In genomic region chr2:133264951-133265949, GRCh38 we compare ENCODE assay signal across 10 cellular contexts.
DNase-seq lines count a peak whose midpoint lies in the region; ATAC-seq, FAIRE-seq and TF ChIP-seq lines count a peak whose summit lies in the region.
"Had no signal": no experiment of that assay in that cellular context is flagged by ENCODE, and none has a peak within 500 bp of the region (broad histone marks: within the 10 kb centered on the region; RNA-seq: fewer than 3 reads in every experiment).

No MANE protein-coding gene starts in this region.

- intact Hi-C loops in IMR-90 (cut with micrococcal nuclease) (loop anchor here (5.0 to 10.0 kb wide), 3 partner anchors 93 to 577 kb away; no protein-coding TSS in a partner anchor), stomach (cut with DNase I; ENCODE audit: low total_unique reads) (no loop called here)
- intact Hi-C loops in CD4-positive, alpha-beta T cell (cut with DNase I, micrococcal nuclease): no loop called here

- H2BK120ac ChIP-seq in IMR-90 (ENCODE audit: low read depth, low read length): peak overlapping the region; percentile 96

- H3K79me2 ChIP-seq in astrocyte (ENCODE audit: insufficient read depth, low read length): no peaks in the 10 kb centered on the region

- peaks cover 3% of the 10 kb centered on the region for H3K4me1 Mint-ChIP-seq in astrocyte (ENCODE audit: low read depth, unreplicated experiment)
- H3K4me1 Mint-ChIP-seq in CD4-positive, alpha-beta T cell (ENCODE audit: low read depth): no peaks in the 10 kb centered on the region
- H3K4me1 Mint-ChIP-seq: immature natural killer cell had no signal

- H3K27ac Mint-ChIP-seq in astrocyte (ENCODE audit: unreplicated experiment): no peak overlapping the region
- no peak overlapping the region for H3K27ac Mint-ChIP-seq in CD4-positive, alpha-beta T cell
- H3K27ac Mint-ChIP-seq: immature natural killer cell had no signal

- TF ChIP-seq EP300 in stomach (IDR thresholded peaks at IDR 0.05): no peak

- WGBS in IMR-90 (ENCODE audit: extremely low coverage in 2 of 2, insufficient read length in 1 of 2), 2 experiments: 54% methylated on average over 4 of the region's 26 CpGs; no CpG with 5 or more reads in 1 of the 2 experiments
- 16 to 36% (median 20%) methylated on average over 13 to 26 of the region's 26 CpGs for WGBS in stomach, 5 donors

- TF ChIP-seq RAD21 in IMR-90 (IDR thresholded peaks at IDR 0.05; ENCODE audit: low read length): no peak

- H3K4me3 Mint-ChIP-seq in astrocyte (ENCODE audit: unreplicated experiment): peak overlapping the region; percentile 68
- H3K4me3 Mint-ChIP-seq in CD4-positive, alpha-beta T cell: no peak overlapping the region
- H3K4me3 Mint-ChIP-seq: immature natural killer cell had no signal

- BruUV-seq in IMR-90 (replicated peaks; lab: Mats Ljungman, UMichigan): no TSS peak

- H3K4me3 ChIP-seq in IMR-90 (ENCODE audit: insufficient read depth, low read depth, low read length) (peak overlapping the region; percentile 63), astrocyte (ENCODE audit: insufficient read depth, low read depth, low read length) (no peak overlapping the region), iPS-15b (ENCODE audit: low read depth, low read length) (peak overlapping the region; percentile 72), stomach (peak overlapping the region; percentile 41 to 66 (median 49))

- FAIRE-seq in astrocyte (lab: Jason Lieb, UNC): no peak

- CTCF ChIA-PET in IMR-90 (lab: Yijun Ruan, JAX): interaction anchor here (0.6 kb wide), 1 partner anchor 29 kb away, joined by 3 read pairs; no protein-coding TSS in a partner anchor
- CTCF ChIA-PET in CD4-positive, alpha-beta T cell (lab: Charles Lee): no interaction called here

- POLR2A ChIA-PET in IMR-90 (lab: Charles Lee; ENCODE audit: unreplicated experiment): interaction anchor here (0.7 to 1.8 kb wide), 4 partner anchors 28 to 305 kb away, joined by 3 to 10 read pairs (median 4); no protein-coding TSS in a partner anchor
- POLR2A ChIA-PET in CD4-positive, alpha-beta T cell (lab: Charles Lee): no interaction called here

- H2BK20ac ChIP-seq in IMR-90 (ENCODE audit: low read depth, low read length): peak overlapping the region; percentile 71

- H3K18ac ChIP-seq in IMR-90 (ENCODE audit: low read depth, low read length): peak overlapping the region; percentile 94

- peak overlapping the region; percentile 98 for H3K4ac ChIP-seq in IMR-90 (ENCODE audit: low read depth, low read length)

- in situ Hi-C loops in IMR-90 (cut with MboI; ENCODE audit: low sequenced_read_pairs): no loop called here

- no peaks in the 10 kb centered on the region for H3K27me3 ChIP-seq in IMR-90 (ENCODE audit: control insufficient read depth, insufficient read depth, low read length)
- peaks cover 3% of the 10 kb centered on the region for H3K27me3 ChIP-seq in astrocyte (ENCODE audit: insufficient read depth, low read length)
- H3K27me3 ChIP-seq in iPS-15b (ENCODE audit: control insufficient read depth, insufficient read depth, low read length): peaks cover 5% of the 10 kb centered on the region
- H3K27me3 ChIP-seq in stomach: peaks cover 0 to 23% (median 6%) of the 10 kb centered on the region in 3 donors
- H3K27me3 ChIP-seq in CD4-positive, alpha-beta T cell (ENCODE audit: control insufficient read depth, insufficient read depth, low read length): no peaks in the 10 kb centered on the region

- peak overlapping the region; percentile 97 for H2AK5ac ChIP-seq in IMR-90 (ENCODE audit: low read depth, low read length)

- H3K4me2 ChIP-seq in IMR-90 (ENCODE audit: low read depth, low read length) (peak overlapping the region; percentile 90), astrocyte (ENCODE audit: low read length) (peak overlapping the region; percentile 90)
- H3K4me2 ChIP-seq: KMS-11 had no signal

- peak overlapping the region; percentile 66 for H2BK5ac ChIP-seq in IMR-90 (ENCODE audit: low read depth, low read length, poor library complexity, severe bottlenecking)

- peak overlapping the region; percentile 85 to 89 for H4K8ac ChIP-seq in IMR-90 (ENCODE audit: low read depth in 2 of 2, low read length in 2 of 2)

- peaks cover 11% of the 10 kb centered on the region for H3K27me3 Mint-ChIP-seq in astrocyte (ENCODE audit: low read depth, unreplicated experiment)
- peaks cover 33% of the 10 kb centered on the region for H3K27me3 Mint-ChIP-seq in CD4-positive, alpha-beta T cell

- H3K23ac ChIP-seq in IMR-90 (ENCODE audit: low read depth, low read length): peak overlapping the region; percentile 90

- peak overlapping the region; percentile 67; the same call in 2 of the 3 replicates for H2BK15ac ChIP-seq in IMR-90 (ENCODE audit: low read depth, low read length)

- peaks cover 6% of the 10 kb centered on the region; the same call in 1 of the 2 replicates for H3K9me1 ChIP-seq in IMR-90 (ENCODE audit: insufficient read depth, low read length)

- no peaks in the 10 kb centered on the region for H3K36me3 ChIP-seq in IMR-90 (ENCODE audit: control insufficient read depth, insufficient read depth, low read length)
- H3K36me3 ChIP-seq in astrocyte (ENCODE audit: insufficient read depth, low read length): no peaks in the 10 kb centered on the region
- no peaks in the 10 kb centered on the region for H3K36me3 ChIP-seq in iPS-15b (ENCODE audit: control insufficient read depth, insufficient read depth, low read length)
- no peaks in the 10 kb centered on the region for H3K36me3 ChIP-seq in stomach

- TF ChIP-seq CTCF in IMR-90 (conservative IDR thresholded peaks at IDR 0.05; ENCODE audit: low read depth, low read length) (no peak), astrocyte (IDR thresholded peaks at IDR 0.05; ENCODE audit: insufficient read depth, low read depth, low read length) (no peak), stomach (IDR thresholded peaks at IDR 0.05) (no peak)
- no peak for TF ChIP-seq CTCF in CD4-positive, alpha-beta T cell (IDR thresholded peaks at IDR 0.05)

- peak overlapping the region; percentile 94 for H2AFZ ChIP-seq in IMR-90 (replicated peaks; ENCODE audit: low read length, poor library complexity)
- no peak overlapping the region for H2AFZ ChIP-seq in astrocyte (ENCODE audit: low read depth, low read length)

- H3K36me3 Mint-ChIP-seq in astrocyte (ENCODE audit: low read depth, unreplicated experiment): no peaks in the 10 kb centered on the region
- no peaks in the 10 kb centered on the region for H3K36me3 Mint-ChIP-seq in CD4-positive, alpha-beta T cell (ENCODE audit: low read depth)
- H3K36me3 Mint-ChIP-seq: immature natural killer cell had no signal

- H3K9me3 ChIP-seq in IMR-90 (ENCODE audit: control insufficient read depth, insufficient read depth, low read length) (no peaks in the 10 kb centered on the region), astrocyte (ENCODE audit: insufficient read depth, low read depth, low read length) (no peaks in the 10 kb centered on the region), iPS-15b (ENCODE audit: control insufficient read depth, insufficient read depth, low read length) (no peaks in the 10 kb centered on the region), stomach (no peaks in the 10 kb centered on the region)
- no peaks in the 10 kb centered on the region for H3K9me3 ChIP-seq in CD4-positive, alpha-beta T cell (ENCODE audit: control insufficient read depth, low read length)

- H3K9ac ChIP-seq in IMR-90 (ENCODE audit: low read depth, low read length) (peak overlapping the region; percentile 93), astrocyte (ENCODE audit: low read length) (no peak overlapping the region), iPS-15b (ENCODE audit: low read depth, low read length) (no peak overlapping the region)
- H3K9ac ChIP-seq: KMS-11 had no signal

- peak overlapping the region; percentile 79 for H3K56ac ChIP-seq in IMR-90 (ENCODE audit: extremely low read depth, insufficient read depth, low read length)

- ATAC-seq in IMR-90 (ENCODE audit: low read depth) (peak; percentile 16), HG03342 (IDR thresholded peaks at IDR 0.05; ENCODE audit: unreplicated experiment) (no peak)
- ATAC-seq in CD4-positive, alpha-beta T cell (ENCODE audit: poor library complexity): no peak

- H3K79me1 ChIP-seq in IMR-90 (ENCODE audit: low read depth in 1 of 2, low read length in 2 of 2): peaks cover 14 to 60% of the 10 kb centered on the region in 2 experiments; a peak in 3 of 4 replicates

- peak overlapping the region; percentile 99 for H4K91ac ChIP-seq in IMR-90 (ENCODE audit: insufficient read depth, low read depth, low read length)

- peak overlapping the region; percentile 91 for H2AK9ac ChIP-seq in IMR-90 (replicated peaks; ENCODE audit: low read depth, low read length, poor library complexity)

- TF ChIP-seq POLR2A in IMR-90 (IDR thresholded peaks at IDR 0.05; ENCODE audit: low read depth, low read length): no peak
- no peak for TF ChIP-seq POLR2A in stomach (IDR thresholded peaks at IDR 0.05)

- H4K5ac ChIP-seq in IMR-90 (ENCODE audit: low read depth, low read length): peak overlapping the region; percentile 85

- H3K14ac ChIP-seq in IMR-90 (replicated peaks; ENCODE audit: low read depth, low read length): peak overlapping the region; percentile 98

- H3K27ac ChIP-seq in IMR-90 (ENCODE audit: insufficient read depth, low read length) (peak overlapping the region; percentile 96), astrocyte (ENCODE audit: low read depth, low read length) (no peak overlapping the region), stomach (peak overlapping the region in 4 of 5 donors; percentile 13 to 54 (median 46))
- no peak overlapping the region for H3K27ac ChIP-seq in CD4-positive, alpha-beta T cell (ENCODE audit: low read depth, low read length)
- H3K27ac ChIP-seq: KMS-11 had no signal

- dilution Hi-C loops in IMR-90 (cut with HindIII; ENCODE audit: low sequenced_read_pairs, unreplicated experiment): no loop called here

- H4K20me1 ChIP-seq in IMR-90 (ENCODE audit: insufficient read depth, low read length) (no peaks in the 10 kb centered on the region), astrocyte (ENCODE audit: insufficient read depth, low read length) (no peaks in the 10 kb centered on the region)

- H3K9me3 Mint-ChIP-seq in astrocyte (ENCODE audit: unreplicated experiment): no peaks in the 10 kb centered on the region
- peaks cover 3% of the 10 kb centered on the region for H3K9me3 Mint-ChIP-seq in CD4-positive, alpha-beta T cell

- DNase-seq in IMR-90 (no peak), astrocyte (ENCODE audit: low read depth) (peak; percentile 20), stomach (peak; percentile 65), cerebellar nuclear complex (lab: John Stamatoyannopoulos, UW) (no peak)
- DNase-seq in CD4-positive, alpha-beta T cell: no peak
- no peak for DNase-seq in activated CD4-positive, alpha-beta T cell treated with anti-CD3 and anti-CD28 coated beads for 48 hours
- DNase-seq: immature natural killer cell had no signal

- peaks cover 25% of the 10 kb centered on the region for H3K4me1 ChIP-seq in IMR-90 (ENCODE audit: control insufficient read depth, insufficient read depth, low read length)
- H3K4me1 ChIP-seq in astrocyte (ENCODE audit: insufficient read depth, low read length): peaks cover 7% of the 10 kb centered on the region
- H3K4me1 ChIP-seq in iPS-15b (ENCODE audit: control insufficient read depth, insufficient read depth, low read length): no peaks in the 10 kb centered on the region
- H3K4me1 ChIP-seq in stomach: peaks cover 12 to 27% (median 24%) of the 10 kb centered on the region in 4 donors

TF ChIP-seq in IMR-90, 13 proteins besides CTCF, POLR2A, EP300 and RAD21:
- TF ChIP-seq MAZ (IDR thresholded peaks at IDR 0.05; ENCODE audit: borderline replicate concordance, low read depth, low read length) (no peak), MAFK (IDR thresholded peaks at IDR 0.05; ENCODE audit: low read depth, low read length) (peak; percentile 51; the same call in 1 of the 2 replicates)
TF ChIP-seq in IMR-90: peak in this region for 1.

Comparison
In these comparisons a context has a peak if more than half of its experiments do, and no peak if none do; other contexts are left out.
1. DNase-seq: peak in astrocyte (single experiment) and stomach (single experiment); none in IMR-90 (single experiment), CD4-positive, alpha-beta T cell (0 of 10), cerebellar nuclear complex (0 of 2) and activated CD4-positive, alpha-beta T cell treated with anti-CD3 and anti-CD28 coated beads for 48 hours (single experiment).
2. H3K27ac ChIP-seq: peak in IMR-90 (single experiment) and stomach (4 of 5); none in astrocyte (single experiment) and CD4-positive, alpha-beta T cell (single experiment).